9 cellular contexts compared by ENCODE assay signal in the genomic region with DNA sequence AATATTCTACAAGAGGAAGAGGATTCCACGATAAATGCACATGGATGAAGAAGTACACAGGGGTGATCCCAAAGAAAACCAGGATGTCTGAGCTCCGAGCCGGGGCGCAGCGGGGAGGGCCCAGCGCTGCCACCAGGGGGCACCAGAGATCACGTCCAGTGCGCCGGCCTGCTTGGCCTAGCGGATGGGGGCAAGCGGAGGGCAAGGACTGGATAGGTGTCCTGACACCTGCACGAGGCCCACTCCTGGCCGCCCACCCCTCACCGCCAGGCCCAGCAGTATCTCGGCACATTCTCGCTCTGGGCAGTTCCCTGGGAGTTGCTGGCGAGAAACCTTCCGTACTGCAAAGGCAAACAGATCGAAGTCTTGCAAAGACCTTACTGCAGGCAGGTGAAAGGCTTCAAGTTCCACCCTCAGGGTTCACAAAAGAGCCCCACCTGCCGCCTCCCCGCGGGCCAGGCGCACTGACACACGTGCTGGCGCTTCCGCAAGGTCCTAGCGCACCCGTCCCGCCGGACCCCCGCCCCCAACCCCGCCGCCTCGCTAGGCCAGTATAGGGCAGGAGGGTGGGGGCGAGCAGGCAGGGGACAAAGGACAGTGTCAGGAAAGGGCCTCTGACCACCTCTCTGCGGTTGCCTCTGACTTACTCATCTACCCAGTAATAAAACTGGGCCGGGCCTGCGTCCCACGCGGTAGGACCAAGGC. TPM values are rescaled to one million over a fixed set of nuclear protein-coding genes. Genes with fewer than 3 reads are reported as not detected.
DNase-seq lines count a peak whose midpoint lies in the region; ATAC-seq, FAIRE-seq and TF ChIP-seq lines count a peak whose summit lies in the region.
"Had no signal": no experiment of that assay in that cellular context is flagged by ENCODE, and none has a peak within 500 bp of the region (broad histone marks: within the 10 kb centered on the region; RNA-seq: fewer than 3 reads in every experiment).

No MANE protein-coding gene starts in this region.

- no peak overlapping the region for H3K9ac ChIP-seq in endothelial cell of umbilical vein (replicated peaks; ENCODE audit: extremely low read depth, insufficient read depth, low read length)

- H3K4me2 ChIP-seq in endothelial cell of umbilical vein (ENCODE audit: insufficient read depth, low read length), result no peak overlapping the region

- H3K36me3 ChIP-seq in endothelial cell of umbilical vein (ENCODE audit: control insufficient read depth in 2 of 2, extremely low read depth in 1 of 2, insufficient read depth in 2 of 2, low read length in 2 of 2), result no peaks in the 10 kb centered on the region
- H3K36me3 ChIP-seq in mucosa of descending colon (ENCODE audit: low read depth), result no peaks in the 10 kb centered on the region

- CTCF ChIA-PET in endothelial cell of umbilical vein (lab: Charles Lee), result interaction anchor here (0.6 to 20.1 kb wide), 61 partner anchors 9 to 391 kb away, joined by 3 to 879 read pairs (median 5); a partner anchor contains a TSS

- POLR2A ChIA-PET in endothelial cell of umbilical vein (lab: Charles Lee), result no interaction called here

- peaks cover 7% of the 10 kb centered on the region for H3K4me1 ChIP-seq in endothelial cell of umbilical vein (ENCODE audit: control insufficient read depth, extremely low read depth, insufficient read depth, low read length)
- H3K4me1 ChIP-seq in mucosa of descending colon (ENCODE audit: low read depth), result peaks cover 30% of the 10 kb centered on the region

- FAIRE-seq in endothelial cell of umbilical vein (lab: Jason Lieb, UNC), result peak; percentile 87

- no peak overlapping the region for H3K27ac ChIP-seq in endothelial cell of umbilical vein (ENCODE audit: insufficient read depth, low read depth, low read length)

- peak; percentile 36 for DNase-seq in SKM-1 treated with dmso at 0.1 percent for 144 hours (lab: John Stamatoyannopoulos, UW; ENCODE audit: unreplicated experiment)
- no peak for DNase-seq in SKM-1 (lab: John Stamatoyannopoulos, UW; ENCODE audit: unreplicated experiment)
- peak; percentile 51 for DNase-seq in NCI-H460 (ENCODE audit: extremely low read depth, low read depth)
- DNase-seq in activated CD8-positive, alpha-beta memory T cell treated with anti-CD3 and anti-CD28 coated beads for 48 hours (ENCODE audit: low read depth in 2 of 3, low spot score in 2 of 3), result peak; percentile 43 to 72 (median 69)
- DNase-seq in endothelial cell of umbilical vein (ENCODE audit: low read depth, low spot score), result peak; percentile 54
- DNase-seq in mucosa of descending colon, result peak; percentile 76 to 88 (median 82)
- peak; percentile 51 to 60 for DNase-seq in stimulated activated CD8-positive, alpha-beta memory T cell treated with anti-CD3 and anti-CD28 coated beads, Interleukin-7, amount 100 ng/mL, for 1 hour (ENCODE audit: low read depth in 2 of 2)

- no peaks in the 10 kb centered on the region for H3K79me2 ChIP-seq in endothelial cell of umbilical vein (ENCODE audit: control insufficient read depth, insufficient read depth, low read length)

- TF ChIP-seq CTCF in endothelial cell of umbilical vein (IDR thresholded peaks at IDR 0.05; ENCODE audit: extremely low read depth in 1 of 2, insufficient read depth in 1 of 2, low read depth in 1 of 2, low read length in 2 of 2) (peak; percentile 96 to 98), mucosa of descending colon (IDR thresholded peaks at IDR 0.05) (peak; percentile 98)

- dilution Hi-C loops in endothelial cell of umbilical vein (cut with MboI; ENCODE audit: extremely low pct_ligation_motif_present, low sequenced_read_pairs), result no loop called here

- H4K20me1 ChIP-seq in endothelial cell of umbilical vein (replicated peaks; ENCODE audit: control insufficient read depth, extremely low read depth, insufficient read depth, low read length), result no peaks in the 10 kb centered on the region

- peak; percentile 75 for ATAC-seq in mucosa of descending colon
- ATAC-seq in GM18519 (IDR thresholded peaks at IDR 0.05; ENCODE audit: low FRiP score, unreplicated experiment), result no peak

- H3K9me1 ChIP-seq in endothelial cell of umbilical vein (replicated peaks; ENCODE audit: control insufficient read depth, extremely low read depth, insufficient read depth, low read length), result no peaks in the 10 kb centered on the region

- TF ChIP-seq POLR2A in endothelial cell of umbilical vein (IDR thresholded peaks at IDR 0.05; ENCODE audit: low read depth, low read length), result no peak

- peaks cover 50 to 72% of the 10 kb centered on the region in 2 experiments for H3K27me3 ChIP-seq in endothelial cell of umbilical vein (ENCODE audit: control insufficient read depth in 2 of 2, insufficient read depth in 2 of 2, low read length in 2 of 2)

- no peak overlapping the region for H3K4me3 ChIP-seq in endothelial cell of umbilical vein (replicated peaks in 1 of 3; ENCODE audit: insufficient read depth in 1 of 3, low read depth in 1 of 3, low read length in 3 of 3)
- no peak overlapping the region for H3K4me3 ChIP-seq in mucosa of descending colon

- no TSS peak for BruUV-seq in endothelial cell of umbilical vein (replicated peaks; lab: Mats Ljungman, UMichigan)

- H3K9me3 ChIP-seq in endothelial cell of umbilical vein (replicated peaks; ENCODE audit: control insufficient read depth, insufficient read depth, low read length) (no peaks in the 10 kb centered on the region), mucosa of descending colon (no peaks in the 10 kb centered on the region)

- no peak overlapping the region for H2AFZ ChIP-seq in endothelial cell of umbilical vein (ENCODE audit: low read depth, low read length)

- intact Hi-C loops in endothelial cell of umbilical vein (cut with micrococcal nuclease) (loop anchor here (1.0 to 10.0 kb wide), 4 partner anchors 31 to 175 kb away; a partner anchor contains a TSS), mucosa of descending colon (cut with DNase I, micrococcal nuclease) (no loop called here)

TF ChIP-seq in endothelial cell of umbilical vein, 7 proteins besides CTCF, POLR2A, EP300 and RAD21:
- TF ChIP-seq GATA2 (IDR thresholded peaks at IDR 0.05; ENCODE audit: insufficient read depth, insufficient read length, low read depth, low read length) (no peak), POLR2AphosphoS5 (IDR thresholded peaks at IDR 0.05; ENCODE audit: insufficient read depth, low read depth, low read length) (no peak), EZH2 (IDR thresholded peaks at IDR 0.05; ENCODE audit: borderline replicate concordance, low read depth, low read length, severe bottlenecking) (peak; percentile 4), MYC (IDR thresholded peaks at IDR 0.05; ENCODE audit: low read depth, low read length) (no peak), FOS (IDR thresholded peaks at IDR 0.05; ENCODE audit: borderline replicate concordance, insufficient read depth, low read length) (no peak)

RNA-seq across cellular contexts. Expression of a gene that starts 3.3 kb away (rescaled TPM):
- not detected in 2 replicates for total RNA-seq in NCI-H460 (2014; rRNA removed; shearing (Covaris generic))
- 2.0 TPM in 1 of 2 replicates, not detected in the other for polyA plus RNA-seq in NCI-H460 (2014; cell fraction: nucleus; rRNA removed)
- total RNA-seq in endothelial cell of umbilical vein (not detected in 2 replicates), mucosa of descending colon (under 1 TPM in 1 of 3 donors, not detected in 2; 0.25 TPM)
- not detected in 2 replicates for polyA plus RNA-seq in endothelial cell of umbilical vein
- polyA plus RNA-seq in endothelial cell of umbilical vein (2011; cell fraction: cytosol; rRNA removed), result not detected in 2 replicates
- polyA plus RNA-seq in endothelial cell of umbilical vein (2011; cell fraction: nucleus; rRNA removed), result not detected in 2 replicates
- polyA plus RNA-seq in endothelial cell of umbilical vein (2012), result not detected in 2 replicates
- not detected in 2 replicates for polyA minus RNA-seq in endothelial cell of umbilical vein
- 0.82 TPM for polyA minus RNA-seq in endothelial cell of umbilical vein (2011; cell fraction: cytosol; rRNA and poly(A)+ RNA removed)
- polyA minus RNA-seq in endothelial cell of umbilical vein (2011; cell fraction: nucleus; rRNA and poly(A)+ RNA removed), result not detected in 2 replicates
- total RNA-seq: skeletal muscle tissue had no signal

RNA-seq across cellular contexts. Expression of a gene that starts 28.1 kb away (rescaled TPM):
- total RNA-seq in NCI-H460 (2014; rRNA removed; shearing (Covaris generic)), result 0.74 and 0.75 TPM in 2 replicates
- 5.5 and 5.6 TPM in 2 replicates for polyA plus RNA-seq in NCI-H460 (2014; cell fraction: nucleus; rRNA removed)
- total RNA-seq in endothelial cell of umbilical vein (1.5 and 4.3 TPM in 2 replicates), mucosa of descending colon (10 to 100 TPM in 2 of 3 donors, 1 to 10 TPM in 1; 9.9 to 21.8 (median 17.4) TPM)
- 1.6 and 1.9 TPM in 2 replicates for polyA plus RNA-seq in endothelial cell of umbilical vein
- polyA plus RNA-seq in endothelial cell of umbilical vein (2011; cell fraction: cytosol; rRNA removed), result 1.2 TPM in 2 replicates
- polyA plus RNA-seq in endothelial cell of umbilical vein (2011; cell fraction: nucleus; rRNA removed), result 6.7 and 10.9 TPM in 2 replicates
- 1.8 and 3.1 TPM in 2 replicates for polyA plus RNA-seq in endothelial cell of umbilical vein (2012)
- 1.2 and 1.6 TPM in 2 replicates for polyA minus RNA-seq in endothelial cell of umbilical vein
- 4.4 TPM for polyA minus RNA-seq in endothelial cell of umbilical vein (2011; cell fraction: cytosol; rRNA and poly(A)+ RNA removed)
- polyA minus RNA-seq in endothelial cell of umbilical vein (2011; cell fraction: nucleus; rRNA and poly(A)+ RNA removed), result 2.0 and 2.4 TPM in 2 replicates

RNA-seq across cellular contexts. Expression of a gene that starts 40.7 kb away (rescaled TPM):
- 1.6 TPM in 1 of 2 replicates, not detected in the other for total RNA-seq in NCI-H460 (2014; rRNA removed; shearing (Covaris generic))
- 0.16 and 1.8 TPM in 2 replicates for polyA plus RNA-seq in NCI-H460 (2014; cell fraction: nucleus; rRNA removed)
- not detected in 2 replicates for total RNA-seq in endothelial cell of umbilical vein
- not detected in 2 replicates for polyA plus RNA-seq in endothelial cell of umbilical vein
- not detected in 2 replicates for polyA plus RNA-seq in endothelial cell of umbilical vein (2011; cell fraction: cytosol; rRNA removed)
- not detected in 2 replicates for polyA plus RNA-seq in endothelial cell of umbilical vein (2011; cell fraction: nucleus; rRNA removed)
- polyA plus RNA-seq in endothelial cell of umbilical vein (2012), result not detected in 2 replicates
- not detected in 2 replicates for polyA minus RNA-seq in endothelial cell of umbilical vein
- polyA minus RNA-seq in endothelial cell of umbilical vein (2011; cell fraction: cytosol; rRNA and poly(A)+ RNA removed), result not detected
- polyA minus RNA-seq in endothelial cell of umbilical vein (2011; cell fraction: nucleus; rRNA and poly(A)+ RNA removed), result not detected in 2 replicates
- total RNA-seq in mucosa of descending colon, result 1 to 10 TPM in 2 of 3 donors, under 1 TPM in 1; 0.98 to 3.1 (median 2.7) TPM

RNA-seq across cellular contexts. Expression of a gene that starts 43.9 kb away (rescaled TPM):
- total RNA-seq in NCI-H460 (2014; rRNA removed; shearing (Covaris generic)), result 15.9 and 16.6 TPM in 2 replicates
- 12.2 and 12.8 TPM in 2 replicates for polyA plus RNA-seq in NCI-H460 (2014; cell fraction: nucleus; rRNA removed)
- total RNA-seq in endothelial cell of umbilical vein (23.6 and 24.1 TPM in 2 replicates), mucosa of descending colon (100 to 1,000 TPM in 1 of 3 donors, 10 to 100 TPM in 2; 15.6 to 120 (median 21.1) TPM)
- polyA plus RNA-seq in endothelial cell of umbilical vein, result 9.4 and 10.4 TPM in 2 replicates
- 11.7 and 14.2 TPM in 2 replicates for polyA plus RNA-seq in endothelial cell of umbilical vein (2011; cell fraction: cytosol; rRNA removed)
- polyA plus RNA-seq in endothelial cell of umbilical vein (2011; cell fraction: nucleus; rRNA removed), result 11.1 and 12.5 TPM in 2 replicates
- 11.4 and 13.4 TPM in 2 replicates for polyA plus RNA-seq in endothelial cell of umbilical vein (2012)
- 10.0 and 13.4 TPM in 2 replicates for polyA minus RNA-seq in endothelial cell of umbilical vein
- polyA minus RNA-seq in endothelial cell of umbilical vein (2011; cell fraction: cytosol; rRNA and poly(A)+ RNA removed), result 3.3 TPM
- 5.5 and 6.1 TPM in 2 replicates for polyA minus RNA-seq in endothelial cell of umbilical vein (2011; cell fraction: nucleus; rRNA and poly(A)+ RNA removed)
